Comparison of ENCODE assay signal across 1 cellular context in the genomic region with DNA sequence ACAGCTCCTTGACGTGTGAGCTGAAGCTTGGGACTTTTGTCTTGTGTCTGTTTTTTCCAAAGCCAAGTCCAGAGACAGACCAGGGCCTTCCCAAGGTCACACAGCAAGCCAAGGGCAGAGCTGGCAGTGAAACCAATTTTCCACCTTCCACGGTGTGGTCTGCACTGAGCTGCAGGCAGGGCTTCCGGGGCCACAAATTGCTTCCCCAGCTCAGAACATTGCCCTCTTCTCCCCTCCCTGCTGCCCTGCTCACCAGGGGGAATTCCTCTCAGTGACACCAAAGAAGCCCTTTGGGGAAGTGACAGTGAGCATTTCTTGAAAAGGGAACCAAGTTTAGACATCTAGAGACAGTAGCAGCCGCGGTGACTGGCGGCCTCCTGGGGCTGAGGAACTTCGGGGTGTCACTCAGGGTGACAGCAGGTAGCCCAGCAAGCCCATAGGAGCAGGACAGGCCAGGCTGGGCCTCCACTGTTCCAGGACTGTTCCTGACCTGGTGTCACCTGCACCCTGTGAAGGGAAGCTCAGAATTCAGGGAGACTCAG.
TF ChIP-seq lines count a peak whose summit lies in the region.

No MANE protein-coding gene starts in this region.

TF ChIP-seq in GM12878, 131 proteins besides CTCF, POLR2A, EP300 and RAD21 (continued from another document and continues in another):
- TF ChIP-seq, protein P1, sequence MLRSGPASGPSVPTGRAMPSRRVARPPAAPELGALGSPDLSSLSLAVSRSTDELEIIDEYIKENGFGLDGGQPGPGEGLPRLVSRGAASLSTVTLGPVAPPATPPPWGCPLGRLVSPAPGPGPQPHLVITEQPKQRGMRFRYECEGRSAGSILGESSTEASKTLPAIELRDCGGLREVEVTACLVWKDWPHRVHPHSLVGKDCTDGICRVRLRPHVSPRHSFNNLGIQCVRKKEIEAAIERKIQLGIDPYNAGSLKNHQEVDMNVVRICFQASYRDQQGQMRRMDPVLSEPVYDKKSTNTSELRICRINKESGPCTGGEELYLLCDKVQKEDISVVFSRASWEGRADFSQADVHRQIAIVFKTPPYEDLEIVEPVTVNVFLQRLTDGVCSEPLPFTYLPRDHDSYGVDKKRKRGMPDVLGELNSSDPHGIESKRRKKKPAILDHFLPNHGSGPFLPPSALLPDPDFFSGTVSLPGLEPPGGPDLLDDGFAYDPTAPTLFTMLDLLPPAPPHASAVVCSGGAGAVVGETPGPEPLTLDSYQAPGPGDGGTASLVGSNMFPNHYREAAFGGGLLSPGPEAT (IDR thresholded peaks at IDR 0.05; ENCODE audit: low read depth) = peak; percentile 97
- TF ChIP-seq, protein P2, sequence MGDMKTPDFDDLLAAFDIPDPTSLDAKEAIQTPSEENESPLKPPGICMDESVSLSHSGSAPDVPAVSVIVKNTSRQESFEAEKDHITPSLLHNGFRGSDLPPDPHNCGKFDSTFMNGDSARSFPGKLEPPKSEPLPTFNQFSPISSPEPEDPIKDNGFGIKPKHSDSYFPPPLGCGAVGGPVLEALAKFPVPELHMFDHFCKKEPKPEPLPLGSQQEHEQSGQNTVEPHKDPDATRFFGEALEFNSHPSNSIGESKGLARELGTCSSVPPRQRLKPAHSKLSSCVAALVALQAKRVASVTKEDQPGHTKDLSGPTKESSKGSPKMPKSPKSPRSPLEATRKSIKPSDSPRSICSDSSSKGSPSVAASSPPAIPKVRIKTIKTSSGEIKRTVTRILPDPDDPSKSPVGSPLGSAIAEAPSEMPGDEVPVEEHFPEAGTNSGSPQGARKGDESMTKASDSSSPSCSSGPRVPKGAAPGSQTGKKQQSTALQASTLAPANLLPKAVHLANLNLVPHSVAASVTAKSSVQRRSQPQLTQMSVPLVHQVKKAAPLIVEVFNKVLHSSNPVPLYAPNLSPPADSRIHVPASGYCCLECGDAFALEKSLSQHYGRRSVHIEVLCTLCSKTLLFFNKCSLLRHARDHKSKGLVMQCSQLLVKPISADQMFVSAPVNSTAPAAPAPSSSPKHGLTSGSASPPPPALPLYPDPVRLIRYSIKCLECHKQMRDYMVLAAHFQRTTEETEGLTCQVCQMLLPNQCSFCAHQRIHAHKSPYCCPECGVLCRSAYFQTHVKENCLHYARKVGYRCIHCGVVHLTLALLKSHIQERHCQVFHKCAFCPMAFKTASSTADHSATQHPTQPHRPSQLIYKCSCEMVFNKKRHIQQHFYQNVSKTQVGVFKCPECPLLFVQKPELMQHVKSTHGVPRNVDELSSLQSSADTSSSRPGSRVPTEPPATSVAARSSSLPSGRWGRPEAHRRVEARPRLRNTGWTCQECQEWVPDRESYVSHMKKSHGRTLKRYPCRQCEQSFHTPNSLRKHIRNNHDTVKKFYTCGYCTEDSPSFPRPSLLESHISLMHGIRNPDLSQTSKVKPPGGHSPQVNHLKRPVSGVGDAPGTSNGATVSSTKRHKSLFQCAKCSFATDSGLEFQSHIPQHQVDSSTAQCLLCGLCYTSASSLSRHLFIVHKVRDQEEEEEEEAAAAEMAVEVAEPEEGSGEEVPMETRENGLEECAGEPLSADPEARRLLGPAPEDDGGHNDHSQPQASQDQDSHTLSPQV (IDR thresholded peaks at IDR 0.05) = peak; percentile 45; the same call in 1 of the 2 replicates
- TF ChIP-seq NR2C1 (IDR thresholded peaks at IDR 0.05) (no peak), PAX5 (IDR thresholded peaks at IDR 0.05; ENCODE audit: borderline replicate concordance, low read depth, low read length) (peak; percentile 70; the same call in 1 of the 2 replicates), RB1 (IDR thresholded peaks at IDR 0.05; ENCODE audit: borderline replicate concordance) (no peak; the same call in 1 of the 2 replicates), DPF2 (IDR thresholded peaks at IDR 0.05) (peak; percentile 93), POLR2AphosphoS5 (IDR thresholded peaks at IDR 0.05; ENCODE audit: low read length) (peak; percentile 80; the same call in 1 of the 2 replicates), MEF2A (IDR thresholded peaks at IDR 0.05; ENCODE audit: insufficient read depth, low read depth, low read length) (0 out of 2 replicates have a peak, but pooled peaks have one; percentile 30), IKZF2 (IDR thresholded peaks at IDR 0.05) (peak; percentile 92 to 94), CBX3 (IDR thresholded peaks at IDR 0.05; ENCODE audit: borderline replicate concordance, low read depth) (no peak), BRCA1 (IDR thresholded peaks at IDR 0.05; ENCODE audit: low read depth, low read length) (no peak), EED (IDR thresholded peaks at IDR 0.05; ENCODE audit: low read depth) (peak; percentile 86), MXI1 (IDR thresholded peaks at IDR 0.05; ENCODE audit: low read depth, low read length) (peak; percentile 58), SUPT20H (IDR thresholded peaks at IDR 0.05; ENCODE audit: borderline replicate concordance, control insufficient read depth, low read depth, low read length) (no peak), STAT1 (conservative IDR thresholded peaks at IDR 0.05) (0 out of 2 replicates have a peak, but pooled peaks have one; percentile 54), RBBP5 (conservative IDR thresholded peaks at IDR 0.05) (no peak), ETV6 (conservative IDR thresholded peaks at IDR 0.05 in 1 of 2, IDR thresholded peaks at IDR 0.05 in 1 of 2; ENCODE audit: borderline replicate concordance in 1 of 2, low read depth in 1 of 2) (no peak; a peak in 1 of 4 replicates), WRNIP1 (IDR thresholded peaks at IDR 0.05; ENCODE audit: borderline replicate concordance, low read depth, low read length) (no peak), MYC (IDR thresholded peaks at IDR 0.05; ENCODE audit: insufficient read depth, insufficient read length, insufficient replicate concordance, low read length, severe bottlenecking) (no peak), RUNX3 (IDR thresholded peaks at IDR 0.05; ENCODE audit: low read length) (peak; percentile 78), HDGF (IDR thresholded peaks at IDR 0.05) (peak; percentile 47; the same call in 1 of the 2 replicates), FOS (IDR thresholded peaks at IDR 0.05; ENCODE audit: borderline replicate concordance, extremely low read depth, insufficient read length) (no peak), HDAC2 (IDR thresholded peaks at IDR 0.05) (no peak)
- TF ChIP-seq, protein P3, sequence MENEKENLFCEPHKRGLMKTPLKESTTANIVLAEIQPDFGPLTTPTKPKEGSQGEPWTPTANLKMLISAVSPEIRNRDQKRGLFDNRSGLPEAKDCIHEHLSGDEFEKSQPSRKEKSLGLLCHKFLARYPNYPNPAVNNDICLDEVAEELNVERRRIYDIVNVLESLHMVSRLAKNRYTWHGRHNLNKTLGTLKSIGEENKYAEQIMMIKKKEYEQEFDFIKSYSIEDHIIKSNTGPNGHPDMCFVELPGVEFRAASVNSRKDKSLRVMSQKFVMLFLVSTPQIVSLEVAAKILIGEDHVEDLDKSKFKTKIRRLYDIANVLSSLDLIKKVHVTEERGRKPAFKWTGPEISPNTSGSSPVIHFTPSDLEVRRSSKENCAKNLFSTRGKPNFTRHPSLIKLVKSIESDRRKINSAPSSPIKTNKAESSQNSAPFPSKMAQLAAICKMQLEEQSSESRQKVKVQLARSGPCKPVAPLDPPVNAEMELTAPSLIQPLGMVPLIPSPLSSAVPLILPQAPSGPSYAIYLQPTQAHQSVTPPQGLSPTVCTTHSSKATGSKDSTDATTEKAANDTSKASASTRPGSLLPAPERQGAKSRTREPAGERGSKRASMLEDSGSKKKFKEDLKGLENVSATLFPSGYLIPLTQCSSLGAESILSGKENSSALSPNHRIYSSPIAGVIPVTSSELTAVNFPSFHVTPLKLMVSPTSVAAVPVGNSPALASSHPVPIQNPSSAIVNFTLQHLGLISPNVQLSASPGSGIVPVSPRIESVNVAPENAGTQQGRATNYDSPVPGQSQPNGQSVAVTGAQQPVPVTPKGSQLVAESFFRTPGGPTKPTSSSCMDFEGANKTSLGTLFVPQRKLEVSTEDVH (IDR thresholded peaks at IDR 0.05; ENCODE audit: low read depth, partially characterized antibody) = no peak
- TF ChIP-seq, protein P4, sequence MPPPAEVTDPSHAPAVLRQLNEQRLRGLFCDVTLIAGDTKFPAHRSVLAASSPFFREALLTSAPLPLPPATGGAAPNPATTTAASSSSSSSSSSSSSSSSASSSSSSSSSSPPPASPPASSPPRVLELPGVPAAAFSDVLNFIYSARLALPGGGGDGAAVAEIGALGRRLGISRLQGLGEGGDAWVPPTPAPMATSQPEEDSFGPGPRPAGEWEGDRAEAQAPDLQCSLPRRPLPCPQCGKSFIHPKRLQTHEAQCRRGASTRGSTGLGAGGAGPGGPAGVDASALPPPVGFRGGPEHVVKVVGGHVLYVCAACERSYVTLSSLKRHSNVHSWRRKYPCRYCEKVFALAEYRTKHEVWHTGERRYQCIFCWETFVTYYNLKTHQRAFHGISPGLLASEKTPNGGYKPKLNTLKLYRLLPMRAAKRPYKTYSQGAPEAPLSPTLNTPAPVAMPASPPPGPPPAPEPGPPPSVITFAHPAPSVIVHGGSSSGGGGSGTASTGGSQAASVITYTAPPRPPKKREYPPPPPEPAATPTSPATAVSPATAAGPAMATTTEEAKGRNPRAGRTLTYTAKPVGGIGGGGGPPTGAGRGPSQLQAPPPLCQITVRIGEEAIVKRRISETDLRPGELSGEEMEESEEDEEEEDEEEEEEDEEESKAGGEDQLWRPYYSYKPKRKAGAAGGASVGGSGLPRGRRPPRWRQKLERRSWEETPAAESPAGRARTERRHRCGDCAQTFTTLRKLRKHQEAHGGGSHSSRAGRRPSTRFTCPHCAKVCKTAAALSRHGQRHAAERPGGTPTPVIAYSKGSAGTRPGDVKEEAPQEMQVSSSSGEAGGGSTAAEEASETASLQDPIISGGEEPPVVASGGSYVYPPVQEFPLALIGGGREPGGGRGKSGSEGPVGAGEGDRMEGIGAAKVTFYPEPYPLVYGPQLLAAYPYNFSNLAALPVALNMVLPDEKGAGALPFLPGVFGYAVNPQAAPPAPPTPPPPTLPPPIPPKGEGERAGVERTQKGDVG (CRISPR knock-in tag; IDR thresholded peaks at IDR 0.05) = no peak
- TF ChIP-seq, protein P5, sequence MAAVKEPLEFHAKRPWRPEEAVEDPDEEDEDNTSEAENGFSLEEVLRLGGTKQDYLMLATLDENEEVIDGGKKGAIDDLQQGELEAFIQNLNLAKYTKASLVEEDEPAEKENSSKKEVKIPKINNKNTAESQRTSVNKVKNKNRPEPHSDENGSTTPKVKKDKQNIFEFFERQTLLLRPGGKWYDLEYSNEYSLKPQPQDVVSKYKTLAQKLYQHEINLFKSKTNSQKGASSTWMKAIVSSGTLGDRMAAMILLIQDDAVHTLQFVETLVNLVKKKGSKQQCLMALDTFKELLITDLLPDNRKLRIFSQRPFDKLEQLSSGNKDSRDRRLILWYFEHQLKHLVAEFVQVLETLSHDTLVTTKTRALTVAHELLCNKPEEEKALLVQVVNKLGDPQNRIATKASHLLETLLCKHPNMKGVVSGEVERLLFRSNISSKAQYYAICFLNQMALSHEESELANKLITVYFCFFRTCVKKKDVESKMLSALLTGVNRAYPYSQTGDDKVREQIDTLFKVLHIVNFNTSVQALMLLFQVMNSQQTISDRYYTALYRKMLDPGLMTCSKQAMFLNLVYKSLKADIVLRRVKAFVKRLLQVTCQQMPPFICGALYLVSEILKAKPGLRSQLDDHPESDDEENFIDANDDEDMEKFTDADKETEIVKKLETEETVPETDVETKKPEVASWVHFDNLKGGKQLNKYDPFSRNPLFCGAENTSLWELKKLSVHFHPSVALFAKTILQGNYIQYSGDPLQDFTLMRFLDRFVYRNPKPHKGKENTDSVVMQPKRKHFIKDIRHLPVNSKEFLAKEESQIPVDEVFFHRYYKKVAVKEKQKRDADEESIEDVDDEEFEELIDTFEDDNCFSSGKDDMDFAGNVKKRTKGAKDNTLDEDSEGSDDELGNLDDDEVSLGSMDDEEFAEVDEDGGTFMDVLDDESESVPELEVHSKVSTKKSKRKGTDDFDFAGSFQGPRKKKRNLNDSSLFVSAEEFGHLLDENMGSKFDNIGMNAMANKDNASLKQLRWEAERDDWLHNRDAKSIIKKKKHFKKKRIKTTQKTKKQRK (IDR thresholded peaks at IDR 0.05; ENCODE audit: low read depth, low read length) = no peak
- TF ChIP-seq, protein P6, sequence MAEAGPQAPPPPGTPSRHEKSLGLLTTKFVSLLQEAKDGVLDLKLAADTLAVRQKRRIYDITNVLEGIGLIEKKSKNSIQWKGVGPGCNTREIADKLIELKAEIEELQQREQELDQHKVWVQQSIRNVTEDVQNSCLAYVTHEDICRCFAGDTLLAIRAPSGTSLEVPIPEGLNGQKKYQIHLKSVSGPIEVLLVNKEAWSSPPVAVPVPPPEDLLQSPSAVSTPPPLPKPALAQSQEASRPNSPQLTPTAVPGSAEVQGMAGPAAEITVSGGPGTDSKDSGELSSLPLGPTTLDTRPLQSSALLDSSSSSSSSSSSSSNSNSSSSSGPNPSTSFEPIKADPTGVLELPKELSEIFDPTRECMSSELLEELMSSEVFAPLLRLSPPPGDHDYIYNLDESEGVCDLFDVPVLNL (IDR thresholded peaks at IDR 0.05; ENCODE audit: low read depth, low read length) = no peak
- TF ChIP-seq, protein P7, sequence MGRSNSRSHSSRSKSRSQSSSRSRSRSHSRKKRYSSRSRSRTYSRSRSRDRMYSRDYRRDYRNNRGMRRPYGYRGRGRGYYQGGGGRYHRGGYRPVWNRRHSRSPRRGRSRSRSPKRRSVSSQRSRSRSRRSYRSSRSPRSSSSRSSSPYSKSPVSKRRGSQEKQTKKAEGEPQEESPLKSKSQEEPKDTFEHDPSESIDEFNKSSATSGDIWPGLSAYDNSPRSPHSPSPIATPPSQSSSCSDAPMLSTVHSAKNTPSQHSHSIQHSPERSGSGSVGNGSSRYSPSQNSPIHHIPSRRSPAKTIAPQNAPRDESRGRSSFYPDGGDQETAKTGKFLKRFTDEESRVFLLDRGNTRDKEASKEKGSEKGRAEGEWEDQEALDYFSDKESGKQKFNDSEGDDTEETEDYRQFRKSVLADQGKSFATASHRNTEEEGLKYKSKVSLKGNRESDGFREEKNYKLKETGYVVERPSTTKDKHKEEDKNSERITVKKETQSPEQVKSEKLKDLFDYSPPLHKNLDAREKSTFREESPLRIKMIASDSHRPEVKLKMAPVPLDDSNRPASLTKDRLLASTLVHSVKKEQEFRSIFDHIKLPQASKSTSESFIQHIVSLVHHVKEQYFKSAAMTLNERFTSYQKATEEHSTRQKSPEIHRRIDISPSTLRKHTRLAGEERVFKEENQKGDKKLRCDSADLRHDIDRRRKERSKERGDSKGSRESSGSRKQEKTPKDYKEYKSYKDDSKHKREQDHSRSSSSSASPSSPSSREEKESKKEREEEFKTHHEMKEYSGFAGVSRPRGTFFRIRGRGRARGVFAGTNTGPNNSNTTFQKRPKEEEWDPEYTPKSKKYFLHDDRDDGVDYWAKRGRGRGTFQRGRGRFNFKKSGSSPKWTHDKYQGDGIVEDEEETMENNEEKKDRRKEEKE (IDR thresholded peaks at IDR 0.05) = no peak
